ENCODE assay signal across 15 cellular contexts in genomic region chr4:68336530-68336929, GRCh38. TPM values are rescaled to one million over a fixed set of nuclear protein-coding genes. Genes with fewer than 3 reads are reported as not detected.
DNase-seq lines count a peak whose midpoint lies in the region; ATAC-seq and TF ChIP-seq lines count a peak whose summit lies in the region.
"Had no signal": no experiment of that assay in that cellular context is flagged by ENCODE, and none has a peak within 500 bp of the region (broad histone marks: within the 10 kb centered on the region; RNA-seq: fewer than 3 reads in every experiment).

No MANE protein-coding gene starts in this region.

- peaks cover 40% of the 10 kb centered on the region for H3K4me1 Mint-ChIP-seq in activated CD4-positive, alpha-beta T cell treated with anti-CD3 and anti-CD28 coated beads for 36 hours
- peaks cover 57 to 74% (median 65%) of the 10 kb centered on the region in 4 donors for H3K4me1 Mint-ChIP-seq in CD4-positive, CD25-positive, alpha-beta regulatory T cell
- peaks cover 55% of the 10 kb centered on the region for H3K4me1 Mint-ChIP-seq in activated CD8-positive, alpha-beta T cell treated with anti-CD3 and anti-CD28 coated beads for 36 hours (ENCODE audit: low read depth)
- peaks cover 12% of the 10 kb centered on the region for H3K4me1 Mint-ChIP-seq in memory B cell

- H3K36me3 ChIP-seq in CD4-positive, CD25-positive, alpha-beta regulatory T cell (ENCODE audit: control insufficient read depth, insufficient read depth, low read length) = peaks cover 66% of the 10 kb centered on the region

- CTCF ChIA-PET in activated CD4-positive, alpha-beta T cell treated with anti-CD3 and anti-CD28 coated beads for 36 hours (lab: Charles Lee) = no interaction called here
- CTCF ChIA-PET in activated CD8-positive, alpha-beta T cell treated with anti-CD3 and anti-CD28 coated beads for 36 hours (lab: Charles Lee) = no interaction called here

- ATAC-seq in activated CD4-positive, alpha-beta T cell treated with anti-CD3 and anti-CD28 coated beads for 36 hours = no peak
- no peak for ATAC-seq in CD4-positive, CD25-positive, alpha-beta regulatory T cell (ENCODE audit: low read depth in 2 of 2)
- no peak for ATAC-seq in activated CD8-positive, alpha-beta T cell treated with anti-CD3 and anti-CD28 coated beads for 36 hours
- no peak for ATAC-seq in memory B cell (ENCODE audit: low read depth)
- ATAC-seq in HG02938 (IDR thresholded peaks at IDR 0.05; ENCODE audit: unreplicated experiment) = no peak

- TF ChIP-seq CTCF in activated CD8-positive, alpha-beta T cell treated with anti-CD3 and anti-CD28 coated beads for 36 hours (IDR thresholded peaks at IDR 0.05) = no peak

- no peak overlapping the region for H3K4me3 Mint-ChIP-seq in activated CD4-positive, alpha-beta T cell treated with anti-CD3 and anti-CD28 coated beads for 36 hours
- H3K4me3 Mint-ChIP-seq in CD4-positive, CD25-positive, alpha-beta regulatory T cell = peak overlapping the region in 1 of 4 donors; percentile 9
- H3K4me3 Mint-ChIP-seq in activated CD8-positive, alpha-beta T cell treated with anti-CD3 and anti-CD28 coated beads for 36 hours = no peak overlapping the region
- no peak overlapping the region for H3K4me3 Mint-ChIP-seq in memory B cell

- H3K4me3 ChIP-seq in CD4-positive, CD25-positive, alpha-beta regulatory T cell (ENCODE audit: low read depth, low read length) = no peak overlapping the region

- H3K9me3 ChIP-seq in CD4-positive, CD25-positive, alpha-beta regulatory T cell (ENCODE audit: control insufficient read depth in 2 of 2, low read length in 2 of 2) = no peaks in the 10 kb centered on the region

- intact Hi-C loops in activated CD4-positive, alpha-beta T cell treated with anti-CD3 and anti-CD28 coated beads for 36 hours (cut with DNase I, micrococcal nuclease) = no loop called here
- intact Hi-C loops in activated CD8-positive, alpha-beta T cell treated with anti-CD3 and anti-CD28 coated beads for 36 hours (cut with micrococcal nuclease) = no loop called here
- intact Hi-C loops in posterior vena cava (cut with DNase I) = no loop called here

- peaks cover 34% of the 10 kb centered on the region for H3K4me1 ChIP-seq in CD4-positive, CD25-positive, alpha-beta regulatory T cell (ENCODE audit: control insufficient read depth, insufficient read depth, low read length, poor library complexity, severe bottlenecking)

- no peaks in the 10 kb centered on the region for H3K9me3 Mint-ChIP-seq in activated CD4-positive, alpha-beta T cell treated with anti-CD3 and anti-CD28 coated beads for 36 hours (ENCODE audit: low read depth)
- no peaks in the 10 kb centered on the region for H3K9me3 Mint-ChIP-seq in CD4-positive, CD25-positive, alpha-beta regulatory T cell
- H3K9me3 Mint-ChIP-seq in activated CD8-positive, alpha-beta T cell treated with anti-CD3 and anti-CD28 coated beads for 36 hours = no peaks in the 10 kb centered on the region
- H3K9me3 Mint-ChIP-seq in memory B cell = no peaks in the 10 kb centered on the region

- H3K27ac Mint-ChIP-seq in activated CD4-positive, alpha-beta T cell treated with anti-CD3 and anti-CD28 coated beads for 36 hours = peak overlapping the region; percentile 58
- peak overlapping the region in 2 of 3 donors; percentile 14 to 54 for H3K27ac Mint-ChIP-seq in CD4-positive, CD25-positive, alpha-beta regulatory T cell
- H3K27ac Mint-ChIP-seq in activated CD8-positive, alpha-beta T cell treated with anti-CD3 and anti-CD28 coated beads for 36 hours = peak overlapping the region; percentile 73
- H3K27ac Mint-ChIP-seq in memory B cell = peak overlapping the region; percentile 28

- H3K36me3 Mint-ChIP-seq in activated CD4-positive, alpha-beta T cell treated with anti-CD3 and anti-CD28 coated beads for 36 hours (ENCODE audit: low read depth) = peaks cover 36% of the 10 kb centered on the region
- peaks cover 51% of the 10 kb centered on the region for H3K36me3 Mint-ChIP-seq in CD4-positive, CD25-positive, alpha-beta regulatory T cell
- peaks cover 27% of the 10 kb centered on the region for H3K36me3 Mint-ChIP-seq in activated CD8-positive, alpha-beta T cell treated with anti-CD3 and anti-CD28 coated beads for 36 hours (ENCODE audit: low read depth)
- H3K36me3 Mint-ChIP-seq in memory B cell = peaks cover 16% of the 10 kb centered on the region

- POLR2A ChIA-PET in activated CD4-positive, alpha-beta T cell treated with anti-CD3 and anti-CD28 coated beads for 36 hours (lab: Charles Lee) = no interaction called here
- POLR2A ChIA-PET in activated CD8-positive, alpha-beta T cell treated with anti-CD3 and anti-CD28 coated beads for 36 hours (lab: Charles Lee) = no interaction called here

- no peak overlapping the region for H3K27ac ChIP-seq in CD4-positive, CD25-positive, alpha-beta regulatory T cell (ENCODE audit: insufficient read depth, low read length, poor library complexity, severe bottlenecking)
- H3K27ac ChIP-seq: 22Rv1 had no signal

- no peaks in the 10 kb centered on the region for H3K27me3 ChIP-seq in CD4-positive, CD25-positive, alpha-beta regulatory T cell (ENCODE audit: control insufficient read depth, insufficient read depth, low read length)

- DNase-seq in activated CD4-positive, alpha-beta T cell treated with anti-CD3 and anti-CD28 coated beads for 36 hours = no peak
- DNase-seq in activated CD4-positive, alpha-beta T cell treated with anti-CD3 and anti-CD28 coated beads, Interleukin-2, amount 50 U/mL, for 1 hour = no peak
- DNase-seq in CD4-positive, CD25-positive, alpha-beta regulatory T cell = no peak
- DNase-seq in activated CD8-positive, alpha-beta T cell treated with anti-CD3 and anti-CD28 coated beads for 36 hours = no peak
- DNase-seq in memory B cell (ENCODE audit: low spot score in 2 of 2) (no peak), posterior vena cava (ENCODE audit: low spot score) (no peak)
- no peak for DNase-seq in activated effector memory CD4-positive, alpha-beta T cell treated with anti-CD3 and anti-CD28 coated beads, Interleukin-2, amount 50 U/mL, for 16 hours
- DNase-seq: COR-L47, GOT3, KG1, NCI-H1436 treated with DMSO at 0.1 percent for 48 hours, NCI-H2081 treated with DMSO at 0.1 percent for 48 hours, NCI-H524 had no signal

- no peaks in the 10 kb centered on the region for H3K27me3 Mint-ChIP-seq in activated CD4-positive, alpha-beta T cell treated with anti-CD3 and anti-CD28 coated beads for 36 hours
- H3K27me3 Mint-ChIP-seq in CD4-positive, CD25-positive, alpha-beta regulatory T cell = no peaks in the 10 kb centered on the region
- no peaks in the 10 kb centered on the region for H3K27me3 Mint-ChIP-seq in activated CD8-positive, alpha-beta T cell treated with anti-CD3 and anti-CD28 coated beads for 36 hours
- H3K27me3 Mint-ChIP-seq in memory B cell = no peaks in the 10 kb centered on the region

RNA-seq across cellular contexts. Expression of gene YTHDC1, which starts 13.4 kb away (rescaled TPM):
- 10 to 100 TPM; 78.5 to 83.0 TPM for total RNA-seq in activated CD4-positive, alpha-beta T cell treated with anti-CD3 and anti-CD28 coated beads for 36 hours
- total RNA-seq in CD4-positive, CD25-positive, alpha-beta regulatory T cell = 328 TPM
- polyA plus RNA-seq in CD4-positive, CD25-positive, alpha-beta regulatory T cell = 10 to 100 TPM; 24.6 to 43.3 (median 28.3) TPM
- total RNA-seq in activated CD8-positive, alpha-beta T cell treated with anti-CD3 and anti-CD28 coated beads for 36 hours = 10 to 100 TPM; 74.7 to 75.4 TPM
- total RNA-seq in posterior vena cava = 10 to 100 TPM; 57.4 to 57.8 TPM
